Comparison of ENCODE assay signal across 17 cellular contexts in the genomic region with DNA sequence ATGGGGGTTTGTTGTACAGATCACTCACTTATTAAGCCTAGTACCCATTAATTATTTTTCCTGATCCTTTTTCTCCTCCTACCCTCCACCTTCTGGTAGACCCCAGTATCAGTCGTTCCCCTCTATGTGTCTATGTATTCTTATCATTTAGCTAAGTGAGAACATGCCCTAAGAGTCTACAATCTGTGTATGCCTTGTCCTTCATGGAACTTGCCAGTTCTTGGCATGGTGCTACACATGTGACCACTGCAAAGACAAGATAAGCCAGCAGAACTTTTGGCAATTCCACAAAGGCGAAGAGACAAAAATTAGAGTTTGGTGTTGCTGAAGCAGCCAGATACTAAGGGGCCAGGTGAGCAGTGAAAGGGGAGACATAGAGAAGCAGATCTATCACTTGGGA.
DNase-seq lines count a peak whose midpoint lies in the region; ATAC-seq, FAIRE-seq and TF ChIP-seq lines count a peak whose summit lies in the region.
"Had no signal": no experiment of that assay in that cellular context is flagged by ENCODE, and none has a peak within 500 bp of the region (broad histone marks: within the 10 kb centered on the region; RNA-seq: fewer than 3 reads in every experiment).

No MANE protein-coding gene starts in this region.

- no peaks in the 10 kb centered on the region for H3K36me3 Mint-ChIP-seq in osteocyte (ENCODE audit: unreplicated experiment)

- no peaks in the 10 kb centered on the region for H3K4me1 ChIP-seq in K562 (replicated peaks in 1 of 2; ENCODE audit: control insufficient read depth in 2 of 2, insufficient read depth in 2 of 2, low read length in 2 of 2)
- H3K4me1 ChIP-seq in cardiac muscle cell (ENCODE audit: low read depth) = peaks cover 43% of the 10 kb centered on the region

- peaks cover 28% of the 10 kb centered on the region for H3K27me3 Mint-ChIP-seq in osteocyte (ENCODE audit: unreplicated experiment)

- no peak overlapping the region for H3K4me3 ChIP-seq in K562
- no peak overlapping the region for H3K4me3 ChIP-seq in cardiac muscle cell
- H3K4me3 ChIP-seq: GM12878, GM23338 had no signal

- peaks cover 9% of the 10 kb centered on the region for H3K9me3 Mint-ChIP-seq in osteocyte (ENCODE audit: unreplicated experiment)

- H3K79me2 ChIP-seq in K562 (ENCODE audit: control insufficient read depth, insufficient read depth, low read length) = no peaks in the 10 kb centered on the region

- CTCF ChIA-PET in K562 (lab: Yijun Ruan, JAX; ENCODE audit: low intra/inter-chr PET ratio) = no interaction called here

- ATAC-seq in K562 = no peak
- peak; percentile 93 for ATAC-seq in left ventricle myocardium superior
- ATAC-seq in HG02678 (IDR thresholded peaks at IDR 0.05; ENCODE audit: unreplicated experiment) = no peak
- ATAC-seq: GM12878, GM23338 had no signal

- H3K4me3 Mint-ChIP-seq in osteocyte (ENCODE audit: unreplicated experiment) = no peak overlapping the region
- H3K4me3 Mint-ChIP-seq: B cell; CD4-positive, alpha-beta T cell; GM23338; H9 had no signal

- FAIRE-seq in K562 (lab: Jason Lieb, UNC) = no peak
- FAIRE-seq: A204.1, GM12878 had no signal

- no peak for TF ChIP-seq POLR2A in K562 (conservative IDR thresholded peaks at IDR 0.05)

- H3K9me1 ChIP-seq in K562 (ENCODE audit: control insufficient read depth, insufficient read depth, low read length) = no peaks in the 10 kb centered on the region

- no peak overlapping the region for H2AFZ ChIP-seq in K562 (ENCODE audit: low read depth, low read length)

- no peak for TF ChIP-seq CTCF in K562 (IDR thresholded peaks at IDR 0.05 in 2 of 3, conservative IDR thresholded peaks at IDR 0.05 in 1 of 3; ENCODE audit: insufficient read depth in 2 of 3, low read depth in 1 of 3, low read length in 3 of 3)
- TF ChIP-seq CTCF in cardiac muscle cell (IDR thresholded peaks at IDR 0.05; ENCODE audit: low read depth, low read length) = no peak
- no peak for TF ChIP-seq CTCF in osteocyte (IDR thresholded peaks at IDR 0.05)

- no peak overlapping the region for H3K9ac ChIP-seq in K562 (ENCODE audit: insufficient read depth in 1 of 2, low read depth in 2 of 2, low read length in 2 of 2)

- H3K9me3 ChIP-seq in K562 (replicated peaks; ENCODE audit: control insufficient read depth, insufficient read depth, low read depth, low read length) (no peaks in the 10 kb centered on the region), cardiac muscle cell (ENCODE audit: low read depth) (peaks cover 4% of the 10 kb centered on the region)

- H3K36me3 ChIP-seq in K562 (ENCODE audit: control insufficient read depth, insufficient read depth, low read length) = no peaks in the 10 kb centered on the region
- peaks cover 4% of the 10 kb centered on the region for H3K36me3 ChIP-seq in cardiac muscle cell

- H3K4me1 Mint-ChIP-seq in osteocyte (ENCODE audit: unreplicated experiment) = no peaks in the 10 kb centered on the region
- H3K4me1 Mint-ChIP-seq: B cell, GM23338, H9 had no signal

- H3K4me2 ChIP-seq in K562 (ENCODE audit: insufficient read depth, low read length) = no peak overlapping the region
- H3K4me2 ChIP-seq: GM23338 had no signal

- DNase-seq in K562 (ENCODE audit: extremely low read depth in 1 of 4, low spot score in 3 of 4) (no peak), cardiac muscle cell (ENCODE audit: low read depth in 1 of 2, low spot score in 1 of 2) (no peak), left ventricle myocardium superior (peak; percentile 23), osteocyte (ENCODE audit: extremely low spot score, unreplicated experiment) (no peak), DMS153 treated with DMSO at 0.1 percent for 48 hours (lab: John Stamatoyannopoulos, UW; ENCODE audit: unreplicated experiment) (no peak)
- no peak for DNase-seq in activated CD4-positive, alpha-beta T cell treated with anti-CD3 and anti-CD28 coated beads, Interleukin-2, amount 50 U/mL, for 4 hours
- DNase-seq: C1 segment of cervical spinal cord; Calu3; CD4-positive, alpha-beta T cell; DMS 273 treated with DMSO at 0.1 percent for 48 hours; DMS79; H9 had no signal

- no peak for TF ChIP-seq RAD21 in K562 (CRISPR knock-in tag; conservative IDR thresholded peaks at IDR 0.05 in 1 of 2, IDR thresholded peaks at IDR 0.05 in 1 of 2)

- WGBS in K562 (ENCODE audit: insufficient coverage, low coverage, missing lambda C conversion rate) = 0% methylated on average over 2 of the region's 2 CpGs

- TF ChIP-seq EP300 in K562 (IDR thresholded peaks at IDR 0.05; ENCODE audit: low read length) = no peak

- H3K27ac ChIP-seq in K562 (ENCODE audit: extremely low read depth, low read depth, low read length) = no peak overlapping the region
- peak overlapping the region; percentile 82 for H3K27ac ChIP-seq in cardiac muscle cell

- no peaks in the 10 kb centered on the region; a peak in 1 of 5 replicates for H3K27me3 ChIP-seq in K562 (ENCODE audit: control insufficient read depth in 2 of 2, insufficient read depth in 2 of 2, low read length in 2 of 2)
- H3K27me3 ChIP-seq in cardiac muscle cell = no peaks in the 10 kb centered on the region

- no peaks in the 10 kb centered on the region for H4K20me1 ChIP-seq in K562 (replicated peaks; ENCODE audit: control insufficient read depth, insufficient read depth, low read length)

- intact Hi-C loops in K562 (cut with micrococcal nuclease) = no loop called here
- intact Hi-C loops in left ventricle myocardium superior (cut with micrococcal nuclease) = no loop called here

- no TSS peak for BruUV-seq in K562 (replicated peaks; lab: Mats Ljungman, UMichigan)

- POLR2A ChIA-PET in K562 (lab: Yijun Ruan, JAX) = no interaction called here

- in situ Hi-C loops in K562 (cut with MboI) = no loop called here

- H3K27ac Mint-ChIP-seq in osteocyte (ENCODE audit: unreplicated experiment) = no peak overlapping the region
- H3K27ac Mint-ChIP-seq: B cell; CD4-positive, alpha-beta T cell; GM23338; H9 had no signal

TF ChIP-seq in K562, 482 proteins besides CTCF, POLR2A, EP300 and RAD21:
- no peak for TF ChIP-seq ILF3 (IDR thresholded peaks at IDR 0.05; ENCODE audit: borderline replicate concordance)
- 0 out of 2 replicates have a peak, but pooled peaks have one; percentile 3 for TF ChIP-seq CBFA2T3 (IDR thresholded peaks at IDR 0.05)
